15 cellular contexts compared by ENCODE assay signal in genomic region chr5:143290115-143290514, GRCh38.
A peak's percentile ranks its signal among the peaks of the same experiment; 100 is the strongest.
DNase-seq lines count a peak whose midpoint lies in the region; ATAC-seq, FAIRE-seq and TF ChIP-seq lines count a peak whose summit lies in the region.
"Had no signal": no experiment of that assay in that cellular context is flagged by ENCODE, and none has a peak within 500 bp of the region (broad histone marks: within the 10 kb centered on the region; RNA-seq: fewer than 3 reads in every experiment).

No MANE protein-coding gene starts in this region.

- no peak for TF ChIP-seq POLR2A in GM12878 (IDR thresholded peaks at IDR 0.05; ENCODE audit: low read depth, low read length)

- no peak for FAIRE-seq in GM12878 (lab: Jason Lieb, UNC)
- FAIRE-seq: H1 had no signal

- RAD21 ChIA-PET in GM12878 (lab: Charles Lee; ENCODE audit: unreplicated experiment): interaction anchor here (0.8 to 2.0 kb wide), 3 partner anchors 12 to 369 kb away, joined by 3 to 4 read pairs (median 4); no protein-coding TSS in a partner anchor

- ATAC-seq in GM12878: peak; percentile 45; the same call in 2 of the 3 replicates
- no peak for ATAC-seq in GM21825 (IDR thresholded peaks at IDR 0.05; ENCODE audit: unreplicated experiment)
- no peak for ATAC-seq in HG03039 (IDR thresholded peaks at IDR 0.05; ENCODE audit: unreplicated experiment)
- ATAC-seq: CD8-positive, alpha-beta T cell had no signal

- peaks cover 6% of the 10 kb centered on the region for H3K79me2 ChIP-seq in GM12878 (ENCODE audit: control insufficient read depth, insufficient read depth, low read length)

- no peak for TF ChIP-seq EP300 in GM12878 (IDR thresholded peaks at IDR 0.05; ENCODE audit: borderline replicate concordance in 1 of 2, control insufficient read depth in 1 of 2, low read depth in 2 of 2, low read length in 2 of 2)

- TF ChIP-seq RAD21 in GM12878 (IDR thresholded peaks at IDR 0.05; ENCODE audit: insufficient read depth, low read depth, low read length) (no peak), liver (IDR thresholded peaks at IDR 0.05) (peak; percentile 37 to 42)

- in situ Hi-C loops in GM12878 (cut with MboI): no loop called here

- no peaks in the 10 kb centered on the region for H3K27me3 ChIP-seq in GM12878 (replicated peaks in 1 of 2; ENCODE audit: control insufficient read depth in 2 of 2, insufficient read depth in 2 of 2, low read length in 1 of 2)
- no peaks in the 10 kb centered on the region for H3K27me3 ChIP-seq in liver (ENCODE audit: control insufficient read depth in 4 of 4, insufficient read depth in 4 of 4, low read length in 3 of 4)
- H3K27me3 ChIP-seq: BLaER1 treated with 17β-estradiol and CSF1 and Interleukin-3, amounts not matched to agents 10 nM and 100 nM had no signal

- CTCF ChIA-PET in GM12878 (lab: Yijun Ruan, JAX): interaction anchor here (1.2 kb wide), 1 partner anchor 9 kb away, joined by 4 read pairs; no protein-coding TSS in a partner anchor

- H3K36me3 ChIP-seq in GM12878 (ENCODE audit: control insufficient read depth in 2 of 2, insufficient read depth in 2 of 2, low read length in 1 of 2) (peaks cover 3 to 35% of the 10 kb centered on the region in 2 experiments), liver (ENCODE audit: control insufficient read depth in 4 of 4, insufficient read depth in 3 of 4, low read depth in 1 of 4, low read length in 3 of 4) (peaks cover 2 to 30% (median 23%) of the 10 kb centered on the region in 4 donors)

- TF ChIP-seq CTCF in GM12878 (IDR thresholded peaks at IDR 0.05 in 2 of 3, conservative IDR thresholded peaks at IDR 0.05 in 1 of 3; ENCODE audit: control insufficient read depth in 2 of 3, extremely low read depth in 1 of 3, insufficient read depth in 1 of 3, low read depth in 3 of 3, low read length in 3 of 3) (no peak), liver (IDR thresholded peaks at IDR 0.05; ENCODE audit: low read depth, low read length, missing input control) (peak; percentile 15)

- H3K9ac ChIP-seq in GM12878 (ENCODE audit: control insufficient read depth, insufficient read depth, low read length): no peak overlapping the region
- H3K9ac ChIP-seq in liver (ENCODE audit: low read depth in 1 of 2, low read length in 2 of 2): no peak overlapping the region
- H3K9ac ChIP-seq: BLaER1 treated with 17β-estradiol and CSF1 and Interleukin-3, amounts not matched to agents 10 nM and 100 nM had no signal

- SMC1A ChIA-PET in GM12878 (lab: Charles Lee; ENCODE audit: uncharacterized antibody, unreplicated experiment): interaction anchor here (0.6 to 8.3 kb wide), 13 partner anchors 10 to 287 kb away, joined by 3 to 83 read pairs (median 3); no protein-coding TSS in a partner anchor

- 96% methylated on average over 2 of the region's 2 CpGs for WGBS in GM12878 (ENCODE audit: insufficient coverage, insufficient replicate concordance, low lambda C conversion rate, missing lambda C conversion rate)
- WGBS in liver: 28% methylated on average over 2 of the region's 2 CpGs

- intact Hi-C loops in GM12878 (cut with micrococcal nuclease; ENCODE audit: unreplicated experiment): no loop called here

- H2AFZ ChIP-seq in GM12878 (ENCODE audit: control insufficient read depth, low read depth, low read length): no peak overlapping the region

- peak; percentile 8 for DNase-seq in NCI-H1694 treated with DMSO at 0.1 percent for 48 hours (lab: John Stamatoyannopoulos, UW)
- DNase-seq in NCI-H1694 (lab: John Stamatoyannopoulos, UW): no peak
- DNase-seq in NAMALWA (ENCODE audit: low spot score): peak; percentile 42
- DNase-seq in GM12878 (ENCODE audit: low read depth, low spot score): no peak
- no peak for DNase-seq in Ammon's horn (ENCODE audit: low spot score)
- DNase-seq: 8988T; Calu3; CD8-positive, alpha-beta T cell; GDM1; H9 had no signal

- H4K20me1 ChIP-seq in GM12878 (ENCODE audit: control insufficient read depth, insufficient read depth): no peaks in the 10 kb centered on the region

- no TSS peak for BruUV-seq in GM12878 (replicated peaks; lab: Mats Ljungman, UMichigan)

- H3K4me3 ChIP-seq in GM12878: no peak overlapping the region
- H3K4me3 ChIP-seq in liver (ENCODE audit: low read depth in 1 of 3, low read length in 3 of 3): no peak overlapping the region
- H3K4me3 ChIP-seq: BLaER1 treated with 17β-estradiol and CSF1 and Interleukin-3, amounts not matched to agents 10 nM and 100 nM had no signal

- POLR2A ChIA-PET in GM12878 (lab: Charles Lee): interaction anchor here (1.3 kb wide), 1 partner anchor 9 kb away, joined by 9 read pairs; no protein-coding TSS in a partner anchor

- no peaks in the 10 kb centered on the region for H3K4me1 ChIP-seq in GM12878 (ENCODE audit: control insufficient read depth, insufficient read depth, low read length)
- H3K4me1 ChIP-seq in liver (ENCODE audit: control insufficient read depth in 4 of 4, insufficient read depth in 4 of 4, low read length in 3 of 4): peaks cover 0 to 3% (median 1%) of the 10 kb centered on the region in 4 donors

- no peak overlapping the region for H3K4me2 ChIP-seq in GM12878 (ENCODE audit: control insufficient read depth, insufficient read depth)
- H3K4me2 ChIP-seq: BLaER1 treated with 17β-estradiol and CSF1 and Interleukin-3, amounts not matched to agents 10 nM and 100 nM had no signal

- H3K9me3 ChIP-seq in GM12878 (replicated peaks; ENCODE audit: control insufficient read depth, insufficient read depth, low read length) (no peaks in the 10 kb centered on the region; the same call in 1 of the 3 replicates), liver (ENCODE audit: control insufficient read depth in 4 of 4, low read length in 3 of 4) (no peaks in the 10 kb centered on the region)

- H3K27ac ChIP-seq in GM12878 (ENCODE audit: control insufficient read depth, insufficient read depth) (no peak overlapping the region), liver (ENCODE audit: low read depth in 1 of 2, low read length in 2 of 2) (no peak overlapping the region)
- H3K27ac ChIP-seq: BLaER1 treated with 17β-estradiol and CSF1 and Interleukin-3, amounts not matched to agents 10 nM and 100 nM had no signal

TF ChIP-seq in GM12878, 131 proteins besides CTCF, POLR2A, EP300 and RAD21:
- TF ChIP-seq, protein P1, sequence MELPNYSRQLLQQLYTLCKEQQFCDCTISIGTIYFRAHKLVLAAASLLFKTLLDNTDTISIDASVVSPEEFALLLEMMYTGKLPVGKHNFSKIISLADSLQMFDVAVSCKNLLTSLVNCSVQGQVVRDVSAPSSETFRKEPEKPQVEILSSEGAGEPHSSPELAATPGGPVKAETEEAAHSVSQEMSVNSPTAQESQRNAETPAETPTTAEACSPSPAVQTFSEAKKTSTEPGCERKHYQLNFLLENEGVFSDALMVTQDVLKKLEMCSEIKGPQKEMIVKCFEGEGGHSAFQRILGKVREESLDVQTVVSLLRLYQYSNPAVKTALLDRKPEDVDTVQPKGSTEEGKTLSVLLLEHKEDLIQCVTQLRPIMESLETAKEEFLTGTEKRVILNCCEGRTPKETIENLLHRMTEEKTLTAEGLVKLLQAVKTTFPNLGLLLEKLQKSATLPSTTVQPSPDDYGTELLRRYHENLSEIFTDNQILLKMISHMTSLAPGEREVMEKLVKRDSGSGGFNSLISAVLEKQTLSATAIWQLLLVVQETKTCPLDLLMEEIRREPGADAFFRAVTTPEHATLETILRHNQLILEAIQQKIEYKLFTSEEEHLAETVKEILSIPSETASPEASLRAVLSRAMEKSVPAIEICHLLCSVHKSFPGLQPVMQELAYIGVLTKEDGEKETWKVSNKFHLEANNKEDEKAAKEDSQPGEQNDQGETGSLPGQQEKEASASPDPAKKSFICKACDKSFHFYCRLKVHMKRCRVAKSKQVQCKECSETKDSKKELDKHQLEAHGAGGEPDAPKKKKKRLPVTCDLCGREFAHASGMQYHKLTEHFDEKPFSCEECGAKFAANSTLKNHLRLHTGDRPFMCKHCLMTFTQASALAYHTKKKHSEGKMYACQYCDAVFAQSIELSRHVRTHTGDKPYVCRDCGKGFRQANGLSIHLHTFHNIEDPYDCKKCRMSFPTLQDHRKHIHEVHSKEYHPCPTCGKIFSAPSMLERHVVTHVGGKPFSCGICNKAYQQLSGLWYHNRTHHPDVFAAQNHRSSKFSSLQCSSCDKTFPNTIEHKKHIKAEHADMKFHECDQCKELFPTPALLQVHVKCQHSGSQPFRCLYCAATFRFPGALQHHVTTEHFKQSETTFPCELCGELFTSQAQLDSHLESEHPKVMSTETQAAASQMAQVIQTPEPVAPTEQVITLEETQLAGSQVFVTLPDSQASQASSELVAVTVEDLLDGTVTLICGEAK (IDR thresholded peaks at IDR 0.05; ENCODE audit: borderline replicate concordance): peak; percentile 86
- no peak for TF ChIP-seq NR2C1 (IDR thresholded peaks at IDR 0.05)

TF ChIP-seq in liver, 16 proteins besides CTCF, POLR2A, EP300 and RAD21:
- TF ChIP-seq JUND (IDR thresholded peaks at IDR 0.05) (peak in 1 of 2 donors; percentile 29), EGR1 (IDR thresholded peaks at IDR 0.05; ENCODE audit: low read depth in 2 of 2) (no peak), HNF4A (conservative IDR thresholded peaks at IDR 0.05) (peak; percentile 64 to 77), FOXA2 (IDR thresholded peaks at IDR 0.05) (peak; percentile 30), RXRA (IDR thresholded peaks at IDR 0.05) (peak in 1 of 2 donors; percentile 46), REST (IDR thresholded peaks at IDR 0.05) (no peak)

Comparison
In these comparisons a context has a peak if more than half of its experiments do, and no peak if none do; other contexts are left out.
1. DNase-seq: peak in NCI-H1694 treated with DMSO at 0.1 percent for 48 hours (single experiment) and NAMALWA (single experiment); none in NCI-H1694 (single experiment), GM12878 (single experiment) and Ammon's horn (single experiment).